In the genomic region with DNA sequence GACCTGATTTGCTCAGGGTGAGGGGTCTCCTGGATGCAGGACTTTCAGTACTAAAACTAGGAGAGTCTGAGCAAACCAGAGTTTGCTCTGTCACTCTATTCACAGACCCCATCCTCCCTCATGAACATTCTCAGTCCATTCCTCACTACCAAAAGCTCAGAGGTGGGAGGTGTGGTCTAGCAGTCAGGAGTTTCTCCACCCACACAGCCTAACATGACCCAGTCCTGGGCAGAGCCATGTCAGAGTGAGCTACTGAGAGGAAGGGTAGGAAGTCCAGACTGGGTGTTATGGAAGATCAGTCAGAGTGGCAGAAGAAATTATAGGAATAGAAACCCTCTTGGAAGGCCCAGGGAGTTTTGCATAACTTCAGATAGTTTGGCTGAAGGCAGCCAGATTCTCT, we compare ENCODE assay signal across 19 cellular contexts.
DNase-seq lines count a peak whose midpoint lies in the region; ATAC-seq, FAIRE-seq and TF ChIP-seq lines count a peak whose summit lies in the region.
"Had no signal": no experiment of that assay in that cellular context is flagged by ENCODE, and none has a peak within 500 bp of the region (broad histone marks: within the 10 kb centered on the region; RNA-seq: fewer than 3 reads in every experiment).

No MANE protein-coding gene starts in this region.

- H3K4me3 ChIP-seq in mammary epithelial cell (replicated peaks in 1 of 3; ENCODE audit: insufficient read depth in 1 of 3, low read depth in 2 of 3, low read length in 3 of 3): no peak overlapping the region
- no peak overlapping the region for H3K4me3 ChIP-seq in breast epithelium
- no peak overlapping the region for H3K4me3 ChIP-seq in fibroblast of mammary gland (ENCODE audit: control insufficient read depth, low read depth, low read length)
- no peak overlapping the region for H3K4me3 ChIP-seq in osteoblast (ENCODE audit: insufficient read depth, low read length)
- H3K4me3 ChIP-seq in neuronal stem cell (ENCODE audit: low read length in 2 of 2): no peak overlapping the region
- H3K4me3 ChIP-seq: K562 had no signal

- H3K79me1 ChIP-seq in neuronal stem cell (ENCODE audit: low read depth, low read length): no peaks in the 10 kb centered on the region

- H2AFZ ChIP-seq in mammary epithelial cell (ENCODE audit: low read depth, low read length): no peak overlapping the region
- peak overlapping the region; percentile 26 for H2AFZ ChIP-seq in osteoblast (ENCODE audit: low read length)
- H2AFZ ChIP-seq in neuronal stem cell (ENCODE audit: low read length): no peak overlapping the region

- H2BK12ac ChIP-seq in neuronal stem cell (ENCODE audit: low read length): no peak overlapping the region

- ATAC-seq in HG02970 (IDR thresholded peaks at IDR 0.05; ENCODE audit: low FRiP score, unreplicated experiment): no peak
- ATAC-seq: K562, Right ventricle myocardium inferior had no signal

- no peak overlapping the region for H3K14ac ChIP-seq in neuronal stem cell (ENCODE audit: low read length)

- H4K20me1 ChIP-seq in mammary epithelial cell (ENCODE audit: insufficient read depth, low read length) (no peaks in the 10 kb centered on the region), osteoblast (ENCODE audit: insufficient read depth, low read length) (no peaks in the 10 kb centered on the region)

- H3K27me3 ChIP-seq in mammary epithelial cell (ENCODE audit: insufficient read depth, low read length) (no peaks in the 10 kb centered on the region), breast epithelium (no peaks in the 10 kb centered on the region), osteoblast (ENCODE audit: insufficient read depth, low read length) (no peaks in the 10 kb centered on the region), neuronal stem cell (ENCODE audit: control insufficient read depth in 3 of 3, insufficient read depth in 3 of 3, low read depth in 1 of 3, low read length in 3 of 3) (no peaks in the 10 kb centered on the region)

- H2AK5ac ChIP-seq in neuronal stem cell (ENCODE audit: low read depth, low read length): no peak overlapping the region

- in situ Hi-C loops in mammary epithelial cell (cut with MboI; ENCODE audit: low sequenced_read_pairs in 2 of 2): no loop called here

- no peak overlapping the region for H3K4ac ChIP-seq in neuronal stem cell (ENCODE audit: low read length)

- H3K79me2 ChIP-seq in mammary epithelial cell (ENCODE audit: insufficient read depth, low read length): no peaks in the 10 kb centered on the region
- no peaks in the 10 kb centered on the region for H3K79me2 ChIP-seq in osteoblast (ENCODE audit: insufficient read depth, low read length)

- no peaks in the 10 kb centered on the region for H3K4me1 ChIP-seq in mammary epithelial cell (ENCODE audit: insufficient read depth, low read length)
- no peaks in the 10 kb centered on the region for H3K4me1 ChIP-seq in breast epithelium
- no peaks in the 10 kb centered on the region for H3K4me1 ChIP-seq in osteoblast (ENCODE audit: insufficient read depth, low read length)
- no peaks in the 10 kb centered on the region for H3K4me1 ChIP-seq in neuronal stem cell (ENCODE audit: control insufficient read depth in 2 of 2, insufficient read depth in 1 of 2, low read depth in 1 of 2, low read length in 2 of 2)

- H3K9ac ChIP-seq in mammary epithelial cell (ENCODE audit: insufficient read depth, low read length) (no peak overlapping the region), neuronal stem cell (ENCODE audit: low read depth, low read length, poor library complexity) (no peak overlapping the region)

- H4K91ac ChIP-seq in neuronal stem cell (ENCODE audit: low read depth, low read length, poor library complexity): no peak overlapping the region

- intact Hi-C loops in mammary epithelial cell (cut with micrococcal nuclease): no loop called here
- intact Hi-C loops in breast epithelium (cut with DNase I; ENCODE audit: low total_unique reads): no loop called here

- DNase-seq in mammary epithelial cell (peak; percentile 6), breast epithelium (ENCODE audit: low spot score in 2 of 2) (no peak), fibroblast of mammary gland (ENCODE audit: low read depth) (peak; percentile 6), osteoblast (ENCODE audit: insufficient read length, low spot score, missing footprints) (peak; percentile 17), neuronal stem cell (ENCODE audit: low spot score) (no peak), GM12892 (ENCODE audit: insufficient read length) (no peak), SKM-1 (lab: John Stamatoyannopoulos, UW; ENCODE audit: unreplicated experiment) (no peak)
- DNase-seq: COR-L47; H9; NCI-H1694 treated with DMSO at 0.1 percent for 48 hours; NCI-H510A; NCI-H748 treated with DMSO at 0.1 percent for 48 hours; NK-92 treated with Interleukin-12 subunit alpha and Interleukin-12 subunit beta, amount 100 ng/mL, for 24 hours had no signal

- no peak overlapping the region for H4K8ac ChIP-seq in neuronal stem cell (ENCODE audit: low read depth, low read length)

- TF ChIP-seq CTCF in mammary epithelial cell (conservative IDR thresholded peaks at IDR 0.05 in 1 of 2, IDR thresholded peaks at IDR 0.05 in 1 of 2; ENCODE audit: extremely low read depth in 1 of 2, insufficient read depth in 1 of 2, low read depth in 1 of 2, low read length in 2 of 2): no peak
- no peak for TF ChIP-seq CTCF in breast epithelium (IDR thresholded peaks at IDR 0.05)
- TF ChIP-seq CTCF in fibroblast of mammary gland (conservative IDR thresholded peaks at IDR 0.05; ENCODE audit: control insufficient read depth, insufficient read depth, low read depth, low read length): no peak
- TF ChIP-seq CTCF in osteoblast (IDR thresholded peaks at IDR 0.05; ENCODE audit: extremely low read depth, low read depth, low read length): no peak

- H3K18ac ChIP-seq in neuronal stem cell (ENCODE audit: low read length): no peak overlapping the region

- no peak overlapping the region for H2BK15ac ChIP-seq in neuronal stem cell (ENCODE audit: low read length)

- no peak overlapping the region for H3K27ac ChIP-seq in mammary epithelial cell (ENCODE audit: insufficient read depth, low read depth, low read length)
- no peak overlapping the region for H3K27ac ChIP-seq in breast epithelium
- no peak overlapping the region for H3K27ac ChIP-seq in osteoblast (ENCODE audit: low read depth, low read length)
- no peak overlapping the region for H3K27ac ChIP-seq in neuronal stem cell (replicated peaks; ENCODE audit: low read length)
- H3K27ac ChIP-seq: 22Rv1 had no signal

- no TSS peak for BruUV-seq in mammary epithelial cell (replicated peaks; lab: Mats Ljungman, UMichigan)

- FAIRE-seq in GM12892 (lab: Jason Lieb, UNC): no peak
- FAIRE-seq: G401.6, K562, RCC 7860 had no signal

- H3K9me3 ChIP-seq in mammary epithelial cell (replicated peaks; ENCODE audit: insufficient read depth, low read length): no peaks in the 10 kb centered on the region
- H3K9me3 ChIP-seq in breast epithelium: no peaks in the 10 kb centered on the region
- no peaks in the 10 kb centered on the region for H3K9me3 ChIP-seq in osteoblast (ENCODE audit: low read depth, low read length)
- H3K9me3 ChIP-seq in neuronal stem cell (replicated peaks in 1 of 2; ENCODE audit: control insufficient read depth in 2 of 2, insufficient read depth in 1 of 2, low read depth in 1 of 2, low read length in 2 of 2): no peaks in the 10 kb centered on the region

- H3K36me3 ChIP-seq in mammary epithelial cell (ENCODE audit: insufficient read depth, low read length): no peaks in the 10 kb centered on the region
- H3K36me3 ChIP-seq in breast epithelium: no peaks in the 10 kb centered on the region
- no peaks in the 10 kb centered on the region for H3K36me3 ChIP-seq in osteoblast (ENCODE audit: insufficient read depth, low read length)
- no peaks in the 10 kb centered on the region for H3K36me3 ChIP-seq in neuronal stem cell (replicated peaks in 1 of 2; ENCODE audit: control insufficient read depth in 2 of 2, insufficient read depth in 2 of 2, low read length in 2 of 2)

- no peak overlapping the region for H2BK120ac ChIP-seq in neuronal stem cell (ENCODE audit: low read depth, low read length)

- CTCF ChIA-PET in mammary epithelial cell (lab: Charles Lee; ENCODE audit: low non-redundant PET): no interaction called here

- dilution Hi-C loops in mammary epithelial cell (cut with HindIII; ENCODE audit: low sequenced_read_pairs): no loop called here

- no peak overlapping the region for H2BK5ac ChIP-seq in neuronal stem cell (ENCODE audit: low read length)

- H3K4me2 ChIP-seq in mammary epithelial cell (ENCODE audit: insufficient read depth, low read depth, low read length) (no peak overlapping the region), osteoblast (ENCODE audit: insufficient read depth, low read length) (no peak overlapping the region), neuronal stem cell (ENCODE audit: insufficient read depth, low read length, poor library complexity, severe bottlenecking) (no peak overlapping the region)

- H3K23ac ChIP-seq in neuronal stem cell (ENCODE audit: low read depth, low read length, poor library complexity): no peak overlapping the region

- TF ChIP-seq POLR2A in breast epithelium (IDR thresholded peaks at IDR 0.05): no peak
- no peak for TF ChIP-seq POLR2A in GM12892 (IDR thresholded peaks at IDR 0.05; ENCODE audit: low read depth, low read length)

Comparison
In these comparisons a context has a peak if more than half of its experiments do, and no peak if none do; other contexts are left out.
1. DNase-seq: peak in mammary epithelial cell (single experiment), fibroblast of mammary gland (single experiment) and osteoblast (single experiment); none in breast epithelium (0 of 2), neuronal stem cell (single experiment), GM12892 (single experiment) and SKM-1 (single experiment).